Comparison of ENCODE assay signal across 6 cellular contexts in the genomic region with DNA sequence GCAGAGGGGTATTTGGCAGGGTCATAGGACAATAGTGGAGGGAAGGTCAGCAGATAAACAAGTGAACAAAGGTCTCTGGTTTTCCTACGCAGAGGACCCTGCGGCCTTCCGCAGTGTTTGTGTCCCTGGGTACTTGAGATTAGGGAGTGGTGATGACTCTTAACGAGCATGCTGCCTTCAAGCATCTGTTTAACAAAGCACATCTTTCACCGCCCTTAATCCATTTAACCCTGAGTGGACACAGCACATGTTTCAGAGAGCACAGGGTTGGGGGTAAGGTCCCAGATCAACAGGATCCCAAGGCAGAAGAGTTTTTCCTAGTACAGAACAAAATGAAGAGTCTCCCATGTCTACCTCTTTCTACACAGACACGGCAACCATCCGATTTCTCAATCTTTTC. TPM values are rescaled to one million over a fixed set of nuclear protein-coding genes. Genes with fewer than 3 reads are reported as not detected.
"Had no signal": no experiment of that assay in that cellular context is flagged by ENCODE, and none has a peak within 500 bp of the region (broad histone marks: within the 10 kb centered on the region; RNA-seq: fewer than 3 reads in every experiment).

No MANE protein-coding gene starts in this region.

RNA-seq across cellular contexts. Expression of a gene that starts 33.4 kb away (rescaled TPM):
- total RNA-seq: GM23338, H1, H4, H9 had no signal
- polyA plus RNA-seq: GM23338, H1 had no signal

RNA-seq across cellular contexts. Expression of a gene that starts 50.8 kb away (rescaled TPM):
- total RNA-seq: H1, H4, H7 had no signal
- polyA plus RNA-seq: GM23248, GM23338 had no signal
